In genomic region chr13:99122171-99122570, GRCh38 we compare ENCODE assay signal across 21 cellular contexts.
DNase-seq lines count a peak whose midpoint lies in the region; ATAC-seq and TF ChIP-seq lines count a peak whose summit lies in the region.
"Had no signal": no experiment of that assay in that cellular context is flagged by ENCODE, and none has a peak within 500 bp of the region (broad histone marks: within the 10 kb centered on the region; RNA-seq: fewer than 3 reads in every experiment).

No MANE protein-coding gene starts in this region.

- peak overlapping the region; percentile 11 for H3K27ac ChIP-seq in mammary epithelial cell (ENCODE audit: insufficient read depth, low read depth, low read length)
- no peak overlapping the region for H3K27ac ChIP-seq in MM.1S (ENCODE audit: low read length)
- H3K27ac ChIP-seq in right atrium auricular region = no peak overlapping the region
- H3K27ac ChIP-seq: PC-9, RWPE1 had no signal

- H3K9me3 Mint-ChIP-seq in MCF 10A (ENCODE audit: unreplicated experiment) = no peaks in the 10 kb centered on the region
- H3K9me3 Mint-ChIP-seq: CD8-positive, alpha-beta memory T cell had no signal

- H3K4me1 ChIP-seq in mammary epithelial cell (ENCODE audit: insufficient read depth, low read length) (peaks cover 22% of the 10 kb centered on the region), MM.1S (ENCODE audit: low read length) (peaks cover 21% of the 10 kb centered on the region), right atrium auricular region (peaks cover 0 to 11% of the 10 kb centered on the region in 2 donors)

- no peaks in the 10 kb centered on the region for H3K79me2 ChIP-seq in mammary epithelial cell (ENCODE audit: insufficient read depth, low read length)
- no peaks in the 10 kb centered on the region for H3K79me2 ChIP-seq in MM.1S (ENCODE audit: low read length)

- dilution Hi-C loops in mammary epithelial cell (cut with HindIII; ENCODE audit: low sequenced_read_pairs) = no loop called here

- no peak overlapping the region for H3K4me3 Mint-ChIP-seq in MCF 10A (ENCODE audit: unreplicated experiment)
- H3K4me3 Mint-ChIP-seq: IgD-negative memory B cell had no signal

- in situ Hi-C loops in mammary epithelial cell (cut with MboI; ENCODE audit: low sequenced_read_pairs in 2 of 2) = no loop called here

- peaks cover 34% of the 10 kb centered on the region for H3K4me1 Mint-ChIP-seq in MCF 10A (ENCODE audit: insufficient read depth, unreplicated experiment)

- H3K36me3 Mint-ChIP-seq in MCF 10A (ENCODE audit: insufficient read depth, unreplicated experiment) = peaks cover 5% of the 10 kb centered on the region
- H3K36me3 Mint-ChIP-seq: CD8-positive, alpha-beta memory T cell; IgD-negative memory B cell had no signal

- H3K9me3 ChIP-seq in mammary epithelial cell (replicated peaks; ENCODE audit: insufficient read depth, low read length) (no peaks in the 10 kb centered on the region), MM.1S (replicated peaks; ENCODE audit: insufficient read depth, low read length) (no peaks in the 10 kb centered on the region), right atrium auricular region (no peaks in the 10 kb centered on the region)
- H3K9me3 ChIP-seq: HAP-1 had no signal

- H2AFZ ChIP-seq in mammary epithelial cell (ENCODE audit: low read depth, low read length) (peak overlapping the region; percentile 76), MM.1S (ENCODE audit: low read length) (no peak overlapping the region)
- H2AFZ ChIP-seq: PC-9 had no signal

- no peak overlapping the region for H3K4me3 ChIP-seq in mammary epithelial cell (replicated peaks in 1 of 3; ENCODE audit: insufficient read depth in 1 of 3, low read depth in 2 of 3, low read length in 3 of 3)
- H3K4me3 ChIP-seq in MM.1S (ENCODE audit: low read length) = no peak overlapping the region
- no peak overlapping the region for H3K4me3 ChIP-seq in right atrium auricular region
- H3K4me3 ChIP-seq: BLaER1 treated with 17β-estradiol and CSF1 and Interleukin-3, amounts not matched to agents 10 nM and 100 nM; HAP-1; PC-9 had no signal

- DNase-seq in mammary epithelial cell (no peak), MCF 10A (ENCODE audit: unreplicated experiment) (no peak), MM.1S (no peak), foreskin melanocyte (peak; percentile 70), superior temporal gyrus (ENCODE audit: extremely low spot score) (peak; percentile 37), right atrium auricular region (ENCODE audit: low spot score) (no peak), DMS 273 (lab: John Stamatoyannopoulos, UW; ENCODE audit: unreplicated experiment) (no peak)
- DNase-seq: CD8-positive, alpha-beta memory T cell; DMS 273 treated with DMSO at 0.1 percent for 48 hours; DND-41; Kasumi-1; NCI-H1694 treated with DMSO at 0.1 percent for 48 hours; NCI-H510A; NCI-H82; PC-9; SIG-M5 had no signal

- whole genome bisulfite sequencing in mammary epithelial cell (ENCODE audit: low coverage, missing lambda C conversion rate) = 4% methylated on average over 2 of the region's 2 CpGs

- no peaks in the 10 kb centered on the region for H3K9me2 ChIP-seq in MM.1S (replicated peaks; ENCODE audit: insufficient read depth, low read length)

- H3K27me3 ChIP-seq in mammary epithelial cell (ENCODE audit: insufficient read depth, low read length) (no peaks in the 10 kb centered on the region), MM.1S (replicated peaks; ENCODE audit: insufficient read depth, low read length) (no peaks in the 10 kb centered on the region), right atrium auricular region (no peaks in the 10 kb centered on the region)

- no peaks in the 10 kb centered on the region for H3K27me3 Mint-ChIP-seq in MCF 10A (ENCODE audit: insufficient read depth, unreplicated experiment)

- H4K20me1 ChIP-seq in mammary epithelial cell (ENCODE audit: insufficient read depth, low read length) (no peaks in the 10 kb centered on the region), MM.1S (ENCODE audit: insufficient read depth, low read length) (no peaks in the 10 kb centered on the region)
- H4K20me1 ChIP-seq: BLaER1 treated with 17β-estradiol and CSF1 and Interleukin-3, amounts not matched to agents 10 nM and 100 nM had no signal

- peaks cover 7% of the 10 kb centered on the region; the same call in 1 of the 2 replicates for H3F3A ChIP-seq in MM.1S (ENCODE audit: insufficient read depth, low read length)

- no peak for ATAC-seq in GM19455 (IDR thresholded peaks at IDR 0.05; ENCODE audit: unreplicated experiment)

- POLR2A ChIA-PET in MCF 10A (lab: Yijun Ruan, JAX) = interaction anchor here (0.6 to 1.0 kb wide), 4 partner anchors 31 to 78 kb away, joined by 3 read pairs; no protein-coding TSS in a partner anchor

- intact Hi-C loops in mammary epithelial cell (cut with micrococcal nuclease) (no loop called here), MCF 10A (cut with micrococcal nuclease) (no loop called here)

- H3K4me2 ChIP-seq in mammary epithelial cell (ENCODE audit: insufficient read depth, low read depth, low read length) (peak overlapping the region; percentile 67), MM.1S (ENCODE audit: low read depth, low read length) (peak overlapping the region; percentile 20; the same call in 1 of the 2 replicates)
- H3K4me2 ChIP-seq: PC-9 had no signal

- H3K9ac ChIP-seq in mammary epithelial cell (ENCODE audit: insufficient read depth, low read length) = peak overlapping the region; percentile 8
- no peak overlapping the region for H3K9ac ChIP-seq in MM.1S (ENCODE audit: low read length)
- H3K9ac ChIP-seq: BLaER1 treated with 17β-estradiol and CSF1 and Interleukin-3, amounts not matched to agents 10 nM and 100 nM had no signal

- BruUV-seq in mammary epithelial cell (replicated peaks; lab: Mats Ljungman, UMichigan) (no TSS peak), MCF 10A (replicated peaks; lab: Mats Ljungman, UMichigan) (no TSS peak)

- H3K36me3 ChIP-seq in mammary epithelial cell (ENCODE audit: insufficient read depth, low read length) (no peaks in the 10 kb centered on the region), MM.1S (replicated peaks; ENCODE audit: insufficient read depth, low read length) (no peaks in the 10 kb centered on the region), right atrium auricular region (no peaks in the 10 kb centered on the region)
- H3K36me3 ChIP-seq: BLaER1 treated with 17β-estradiol and CSF1 and Interleukin-3, amounts not matched to agents 10 nM and 100 nM; HAP-1 had no signal

- CTCF ChIA-PET in mammary epithelial cell (lab: Charles Lee; ENCODE audit: low non-redundant PET) (no interaction called here), MCF 10A (lab: Yijun Ruan, JAX) (interaction anchor here (1.0 to 1.4 kb wide), 2 partner anchors 34 to 144 kb away, joined by 3 to 4 read pairs; no protein-coding TSS in a partner anchor)

- TF ChIP-seq CTCF in mammary epithelial cell (conservative IDR thresholded peaks at IDR 0.05 in 1 of 2, IDR thresholded peaks at IDR 0.05 in 1 of 2; ENCODE audit: extremely low read depth in 1 of 2, insufficient read depth in 1 of 2, low read depth in 1 of 2, low read length in 2 of 2) (no peak), MCF 10A (IDR thresholded peaks at IDR 0.05; ENCODE audit: unreplicated experiment) (no peak), MM.1S (IDR thresholded peaks at IDR 0.05; ENCODE audit: low read length) (no peak), right atrium auricular region (IDR thresholded peaks at IDR 0.05) (no peak)

- no peak overlapping the region for H3K27ac Mint-ChIP-seq in MCF 10A (ENCODE audit: low read depth, unreplicated experiment)
- H3K27ac Mint-ChIP-seq: IgD-negative memory B cell had no signal

Comparison
In these comparisons a context has a peak if more than half of its experiments do, and no peak if none do; other contexts are left out.
1. DNase-seq: peak in foreskin melanocyte (single experiment) and superior temporal gyrus (single experiment); none in mammary epithelial cell (single experiment), MCF 10A (single experiment), MM.1S (single experiment), right atrium auricular region (single experiment) and DMS 273 (single experiment).